8 cellular contexts compared by ENCODE assay signal in the genomic region with DNA sequence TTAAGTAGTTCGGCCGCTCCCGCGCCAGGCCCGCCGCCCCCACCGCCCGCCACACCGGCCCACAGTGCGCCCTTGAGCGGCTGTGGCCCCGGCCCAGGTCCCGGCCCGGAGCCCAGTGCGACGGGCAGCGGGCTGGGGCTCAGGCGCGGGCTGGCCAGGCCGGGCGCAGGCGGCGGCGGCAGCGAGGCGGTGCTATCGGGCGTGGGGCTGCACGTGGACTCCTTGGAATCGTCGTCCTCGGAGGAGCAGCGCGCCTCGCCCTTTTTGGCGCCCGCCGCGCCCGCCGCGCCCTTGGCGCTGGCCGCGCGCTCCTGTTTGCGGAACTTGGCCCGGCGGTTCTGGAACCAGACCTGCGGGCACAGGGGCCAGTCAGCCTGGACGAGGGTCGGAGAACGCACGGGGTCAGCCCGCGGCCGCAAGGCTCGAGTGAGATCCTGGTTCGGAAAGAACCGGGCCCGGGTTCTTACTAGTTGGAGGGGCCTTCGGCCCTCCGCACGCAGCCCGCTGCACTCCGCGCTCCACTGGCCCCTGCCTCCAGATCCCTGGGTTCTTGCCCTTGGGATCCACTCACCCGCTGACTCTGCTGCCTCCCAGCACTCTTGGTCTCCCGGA. TPM values are rescaled to one million over a fixed set of nuclear protein-coding genes. Genes with fewer than 3 reads are reported as not detected.
DNase-seq lines count a peak whose midpoint lies in the region; ATAC-seq and TF ChIP-seq lines count a peak whose summit lies in the region.

No MANE protein-coding gene starts in this region.

- no peak for ATAC-seq in central memory CD8-positive, alpha-beta T cell (replicated peaks; ENCODE audit: extremely low read depth, poor library complexity, severe bottlenecking)
- peak; percentile 30 for ATAC-seq in lung (ENCODE audit: insufficient read depth, low FRiP score)
- ATAC-seq in upper lobe of right lung = peak; percentile 64
- no peak for ATAC-seq in HG03520 (IDR thresholded peaks at IDR 0.05; ENCODE audit: unreplicated experiment)
- ATAC-seq in HG03097 (IDR thresholded peaks at IDR 0.05; ENCODE audit: low FRiP score, unreplicated experiment) = no peak
- no peak for ATAC-seq in HG03521 (IDR thresholded peaks at IDR 0.05; ENCODE audit: unreplicated experiment)

- BruUV-seq in A673 (replicated peaks; lab: Mats Ljungman, UMichigan) = no TSS peak

- H3K36me3 Mint-ChIP-seq in central memory CD8-positive, alpha-beta T cell (ENCODE audit: insufficient read depth) = peaks cover 10% of the 10 kb centered on the region

- H3K4me1 ChIP-seq in A673 (ENCODE audit: insufficient read depth, low read length, poor library complexity, severe bottlenecking) = no peaks in the 10 kb centered on the region
- peaks cover 0 to 17% of the 10 kb centered on the region in 2 donors for H3K4me1 ChIP-seq in lung (ENCODE audit: control insufficient read depth in 2 of 2, insufficient read depth in 2 of 2, low read length in 2 of 2)
- peaks cover 27% of the 10 kb centered on the region for H3K4me1 ChIP-seq in upper lobe of right lung

- intact Hi-C loops in A673 (cut with micrococcal nuclease; ENCODE audit: unreplicated experiment) (loop anchor here (5.0 kb wide), 1 partner anchor 192 kb away; a partner anchor contains a TSS), upper lobe of right lung (cut with DNase I) (no loop called here)

- no peaks in the 10 kb centered on the region for H3K9me3 Mint-ChIP-seq in central memory CD8-positive, alpha-beta T cell

- peaks cover 21% of the 10 kb centered on the region for H3K4me1 Mint-ChIP-seq in central memory CD8-positive, alpha-beta T cell

- H3K27me3 Mint-ChIP-seq in central memory CD8-positive, alpha-beta T cell = peaks cover 48% of the 10 kb centered on the region

- H3K9me3 ChIP-seq in A673 (ENCODE audit: low read depth, low read length, poor library complexity, severe bottlenecking) (no peaks in the 10 kb centered on the region), lung (ENCODE audit: control insufficient read depth in 2 of 2, insufficient read depth in 1 of 2, low read length in 1 of 2) (peaks cover 0 to 2% of the 10 kb centered on the region in 2 donors), upper lobe of right lung (no peaks in the 10 kb centered on the region)

- CTCF ChIA-PET in A673 (lab: Charles Lee) = no interaction called here

- H3K27me3 ChIP-seq in A673 (replicated peaks; ENCODE audit: insufficient read depth, low read depth, low read length, poor library complexity) = peaks cover 59% of the 10 kb centered on the region
- no peaks in the 10 kb centered on the region for H3K27me3 ChIP-seq in lung (ENCODE audit: control insufficient read depth, insufficient read depth)
- peaks cover 48% of the 10 kb centered on the region for H3K27me3 ChIP-seq in upper lobe of right lung

- DNase-seq in A673 (ENCODE audit: low spot score) = peak; percentile 35
- DNase-seq in central memory CD8-positive, alpha-beta T cell (ENCODE audit: low spot score in 2 of 2) = no peak
- DNase-seq in lung (ENCODE audit: low spot score) = peak; percentile 51
- peak; percentile 84 for DNase-seq in upper lobe of right lung

- H3K4me3 Mint-ChIP-seq in central memory CD8-positive, alpha-beta T cell = peak overlapping the region; percentile 61

- H3K36me3 ChIP-seq in A673 (ENCODE audit: insufficient read depth, low read length, poor library complexity, severe bottlenecking) (peaks cover 13% of the 10 kb centered on the region), lung (ENCODE audit: control insufficient read depth in 2 of 2, insufficient read depth in 2 of 2, low read length in 2 of 2) (peaks cover 0 to 24% of the 10 kb centered on the region in 2 donors), upper lobe of right lung (peaks cover 26% of the 10 kb centered on the region)

- H3K4me3 ChIP-seq in A673 (ENCODE audit: low read depth, low read length, poor library complexity, severe bottlenecking) = no peak overlapping the region
- peak overlapping the region; percentile 6 for H3K4me3 ChIP-seq in GM12875 (ENCODE audit: low read depth, low read length)
- H3K4me3 ChIP-seq in lung = no peak overlapping the region
- H3K4me3 ChIP-seq in upper lobe of right lung = peak overlapping the region; percentile 42

- WGBS in lung, 2 donors = 1 to 2% methylated on average over 60 to 69 of the region's 69 CpGs

- H3K27ac Mint-ChIP-seq in central memory CD8-positive, alpha-beta T cell (ENCODE audit: low read depth) = peak overlapping the region; percentile 23

- POLR2A ChIA-PET in A673 (lab: Charles Lee; ENCODE audit: low non-redundant PET) = no interaction called here

- no peak for TF ChIP-seq CTCF in A673 (conservative IDR thresholded peaks at IDR 0.05; ENCODE audit: low read depth, low read length)
- TF ChIP-seq CTCF in GM12875 (IDR thresholded peaks at IDR 0.05; ENCODE audit: borderline replicate concordance, insufficient read depth, low read depth, low read length) = no peak
- TF ChIP-seq CTCF in lung (IDR thresholded peaks at IDR 0.05; ENCODE audit: control extremely low read depth, extremely low read depth) = no peak
- TF ChIP-seq CTCF in upper lobe of right lung (IDR thresholded peaks at IDR 0.05) = no peak

- H3K27ac ChIP-seq in A673 (ENCODE audit: low read depth, low read length, poor library complexity, severe bottlenecking) (no peak overlapping the region), lung (ENCODE audit: low read depth in 1 of 2, low read length in 1 of 2) (no peak overlapping the region), upper lobe of right lung (no peak overlapping the region)

RNA-seq across cellular contexts. Expression of a gene that starts 4.0 kb away (rescaled TPM):
- total RNA-seq in A673 (2021) (not detected in 2 replicates), lung (not detected), upper lobe of right lung (not detected)
- polyA plus RNA-seq in lung = not detected

RNA-seq across cellular contexts. Expression of a gene that starts 15.4 kb away (rescaled TPM):
- total RNA-seq in A673 (2021) (104 and 141 TPM in 2 replicates), lung (100 to 1,000 TPM in 1 of 2 donors, 10 to 100 TPM in 1; 76.7 to 199 TPM), upper lobe of right lung (146 TPM)
- 100 to 1,000 TPM in 1 of 2 donors, 10 to 100 TPM in 1; 66.3 to 107 TPM for polyA plus RNA-seq in lung

RNA-seq across cellular contexts. Expression of a gene that starts 23.4 kb away (rescaled TPM):
- total RNA-seq in A673 (2021) (not detected in 2 replicates), lung (10 to 100 TPM in 1 of 2 donors, 1 to 10 TPM in 1; 9.3 to 19.7 TPM), upper lobe of right lung (22.8 TPM)
- polyA plus RNA-seq in lung = 10 to 100 TPM in 1 of 2 donors, 1 to 10 TPM in 1; 3.2 to 11.2 TPM

RNA-seq across cellular contexts. Expression of a gene that starts 48.0 kb away (rescaled TPM):
- total RNA-seq in A673 (2021) (not detected in 2 replicates), lung (100 to 1,000 TPM; 120 to 182 TPM), upper lobe of right lung (163 TPM)
- 100 to 1,000 TPM in 1 of 2 donors, 10 to 100 TPM in 1; 76.0 to 212 TPM for polyA plus RNA-seq in lung

Comparison
In these comparisons a context has a peak if more than half of its experiments do, and no peak if none do; other contexts are left out.
1. DNase-seq: peak in A673 (single experiment), lung (single experiment) and upper lobe of right lung (single experiment); none in central memory CD8-positive, alpha-beta T cell (0 of 2).
2. H3K4me3 ChIP-seq: peak in GM12875 (single experiment) and upper lobe of right lung (single experiment); none in A673 (single experiment) and lung (single experiment).
3. ATAC-seq: peak in lung (single experiment) and upper lobe of right lung (single experiment); none in central memory CD8-positive, alpha-beta T cell (single experiment), HG03520 (single experiment), HG03097 (single experiment) and HG03521 (single experiment).